Comparison of ENCODE assay signal across 9 cellular contexts in genomic region chr5:56908942-56909293, GRCh38. TPM values are rescaled to one million over a fixed set of nuclear protein-coding genes. Genes with fewer than 3 reads are reported as not detected.
DNase-seq lines count a peak whose midpoint lies in the region; ATAC-seq, FAIRE-seq and TF ChIP-seq lines count a peak whose summit lies in the region.
"Had no signal": no experiment of that assay in that cellular context is flagged by ENCODE, and none has a peak within 500 bp of the region (broad histone marks: within the 10 kb centered on the region; RNA-seq: fewer than 3 reads in every experiment).

No MANE protein-coding gene starts in this region.

- H3K9me3 ChIP-seq in OCI-LY1 (ENCODE audit: low read length) (peaks cover 3% of the 10 kb centered on the region; the same call in 1 of the 2 replicates), H1 (ENCODE audit: insufficient read depth in 2 of 2, low read depth in 1 of 2, low read length in 1 of 2) (peaks cover 0 to 3% of the 10 kb centered on the region in 2 experiments; a peak in 1 of 4 replicates)

- H3K27me3 ChIP-seq in OCI-LY1 (ENCODE audit: insufficient read depth, low read length) (no peaks in the 10 kb centered on the region; the same call in 1 of the 2 replicates), H1 (replicated peaks in 1 of 4; ENCODE audit: control insufficient read depth in 3 of 4, extremely low read depth in 1 of 4, insufficient read depth in 3 of 4, low read length in 3 of 4) (no peaks in the 10 kb centered on the region)

- H3K4me3 ChIP-seq in OCI-LY1 (ENCODE audit: low read depth, low read length, poor library complexity, severe bottlenecking) (peak overlapping the region; percentile 74), H1 (ENCODE audit: extremely low read depth in 1 of 4, insufficient read depth in 2 of 4, low read depth in 3 of 4, low read length in 4 of 4) (peak overlapping the region; percentile 63 to 83 (median 64))

- H3K27ac ChIP-seq in OCI-LY1 (ENCODE audit: low read depth, low read length, poor library complexity, severe bottlenecking): peak overlapping the region; percentile 59
- H3K27ac ChIP-seq in H1 (ENCODE audit: low read depth, low read length): peak overlapping the region; percentile 90

- peak overlapping the region; percentile 79 for H3K18ac ChIP-seq in H1 (ENCODE audit: extremely low read depth, low read length)

- peaks cover 5% of the 10 kb centered on the region for H3K27me3 Mint-ChIP-seq in HFFc6 (ENCODE audit: insufficient read depth)
- no peaks in the 10 kb centered on the region for H3K27me3 Mint-ChIP-seq in naive thymus-derived CD8-positive, alpha-beta T cell

- H4K5ac ChIP-seq in H1 (ENCODE audit: insufficient read length, low read depth, low read length): peak overlapping the region; percentile 88

- H2BK12ac ChIP-seq in H1 (ENCODE audit: low read depth, low read length): no peak overlapping the region; the same call in 1 of the 2 replicates

- no peak overlapping the region for H2BK20ac ChIP-seq in H1 (ENCODE audit: low read length)

- H3K79me2 ChIP-seq in OCI-LY1 (ENCODE audit: insufficient read depth, low read length): no peaks in the 10 kb centered on the region
- H3K79me2 ChIP-seq in H1 (ENCODE audit: control insufficient read depth in 1 of 2, insufficient read depth in 2 of 2, low read length in 2 of 2): no peaks in the 10 kb centered on the region; a peak in 1 of 4 replicates

- no peak for FAIRE-seq in H1 (lab: Jason Lieb, UNC)
- FAIRE-seq: colon had no signal

- H3K36me3 ChIP-seq in OCI-LY1 (ENCODE audit: insufficient read depth, low read length): no peaks in the 10 kb centered on the region; the same call in 1 of the 2 replicates
- H3K36me3 ChIP-seq in H1 (ENCODE audit: control insufficient read depth in 2 of 4, insufficient read depth in 4 of 4, low read length in 3 of 4): no peaks in the 10 kb centered on the region

- TF ChIP-seq CTCF in HFFc6 (IDR thresholded peaks at IDR 0.05) (no peak), OCI-LY1 (IDR thresholded peaks at IDR 0.05; ENCODE audit: low read length) (no peak), H1 (IDR thresholded peaks at IDR 0.05; ENCODE audit: control extremely low read depth in 1 of 3, insufficient read depth in 1 of 3, low read depth in 1 of 3, low read length in 3 of 3) (no peak)

- no peak overlapping the region for H3K23ac ChIP-seq in H1 (ENCODE audit: insufficient read length)

- H2AK5ac ChIP-seq in H1 (ENCODE audit: low read depth, low read length): no peak overlapping the region

- peak overlapping the region; percentile 62 for H3K56ac ChIP-seq in H1 (replicated peaks; ENCODE audit: insufficient read length, low read depth, low read length)

- no peaks in the 10 kb centered on the region for H3K36me3 Mint-ChIP-seq in HFFc6 (ENCODE audit: low read depth)
- peaks cover 0 to 2% (median 0%) of the 10 kb centered on the region in 3 donors for H3K36me3 Mint-ChIP-seq in naive thymus-derived CD8-positive, alpha-beta T cell

- H3K4me2 ChIP-seq in OCI-LY1 (ENCODE audit: low read length) (peak overlapping the region; percentile 78), H1 (ENCODE audit: insufficient read depth in 1 of 2, low read depth in 2 of 2, low read length in 2 of 2) (peak overlapping the region; percentile 82 to 95)

- no peak overlapping the region for H3K14ac ChIP-seq in H1 (ENCODE audit: insufficient read length)

- WGBS in H1 (ENCODE audit: extremely low coverage in 1 of 2, insufficient coverage in 1 of 2, insufficient read length in 1 of 2, insufficient replicate concordance in 2 of 2, low coverage in 1 of 2, low lambda C conversion rate in 2 of 2, missing lambda C conversion rate in 1 of 2), 2 experiments: 2% methylated on average over 19 of the region's 19 CpGs; no CpG with 5 or more reads in 1 of the 2 experiments

- H2BK120ac ChIP-seq in H1 (replicated peaks; ENCODE audit: low read depth, low read length): no peak overlapping the region

- H3K4ac ChIP-seq in H1 (replicated peaks; ENCODE audit: insufficient read length, low read depth, low read length): no peak overlapping the region

- peaks cover 28% of the 10 kb centered on the region for H3K4me1 ChIP-seq in OCI-LY1 (ENCODE audit: insufficient read depth, low read length, severe bottlenecking)
- H3K4me1 ChIP-seq in H1 (replicated peaks in 1 of 4; ENCODE audit: control insufficient read depth in 3 of 4, insufficient read depth in 4 of 4, low read length in 3 of 4): peaks cover 0 to 11% (median 5%) of the 10 kb centered on the region in 4 experiments; a peak in 5 of 7 replicates

- DNase-seq in SIG-M5 treated with dmso at 0.1 percent for 504 hours (lab: John Stamatoyannopoulos, UW; ENCODE audit: unreplicated experiment) (peak; percentile 80), SIG-M5 (lab: John Stamatoyannopoulos, UW) (no peak), HFFc6 (peak; percentile 45), H1 (ENCODE audit: low read depth in 1 of 2, low spot score in 2 of 2) (peak in 1 of 2 experiments; percentile 7), HuH-7.5 (ENCODE audit: low spot score) (no peak), erythroblast (lab: John Stamatoyannopoulos, UW) (no peak)
- peak in 1 of 10 donors; percentile 66 for DNase-seq in naive thymus-derived CD8-positive, alpha-beta T cell

- H3K4me3 Mint-ChIP-seq in HFFc6: peak overlapping the region; percentile 95
- peak overlapping the region; percentile 87 to 100 (median 94) for H3K4me3 Mint-ChIP-seq in naive thymus-derived CD8-positive, alpha-beta T cell

- peak overlapping the region; percentile 67; the same call in 1 of the 2 replicates for H2BK15ac ChIP-seq in H1 (ENCODE audit: low read length)

- no peak for TF ChIP-seq RAD21 in H1 (IDR thresholded peaks at IDR 0.05 in 1 of 2, conservative IDR thresholded peaks at IDR 0.05 in 1 of 2; ENCODE audit: low read depth in 2 of 2, low read length in 2 of 2)

- H3K9ac ChIP-seq in OCI-LY1 (ENCODE audit: low read length) (peak overlapping the region; percentile 67), H1 (replicated peaks in 1 of 4; ENCODE audit: extremely low read depth in 1 of 4, low read depth in 3 of 4, low read length in 3 of 4) (peak overlapping the region; percentile 72 to 95 (median 90))

- H4K8ac ChIP-seq in H1 (ENCODE audit: extremely low read depth, insufficient read depth, low read length): peak overlapping the region; percentile 97; the same call in 1 of the 2 replicates

- no peaks in the 10 kb centered on the region for H3K79me1 ChIP-seq in H1 (ENCODE audit: low read depth, low read length)

- POLR2A ChIA-PET in H1 (lab: Charles Lee; ENCODE audit: partially characterized antibody): interaction anchor here (0.8 to 3.1 kb wide), 14 partner anchors 9 to 267 kb away, joined by 3 to 30 read pairs (median 6); partner anchors contain the start of gene GPBP1
- POLR2A ChIA-PET in naive thymus-derived CD8-positive, alpha-beta T cell (lab: Charles Lee): interaction anchor here (0.6 to 2.9 kb wide), 3 partner anchors 42 to 265 kb away, joined by 3 to 15 read pairs (median 4); partner anchors contain the start of gene GPBP1

- H3K23me2 ChIP-seq in H1 (ENCODE audit: low read depth, low read length): peaks cover 12% of the 10 kb centered on the region

- CTCF ChIA-PET in H1 (lab: Charles Lee; ENCODE audit: partially characterized antibody): interaction anchor here (0.7 to 3.2 kb wide), 5 partner anchors 7 to 323 kb away, joined by 3 to 14 read pairs (median 4); no protein-coding TSS in a partner anchor

- H2BK5ac ChIP-seq in H1 (ENCODE audit: low read depth, low read length): peak overlapping the region; percentile 96

- peak overlapping the region; percentile 96 for H3K27ac Mint-ChIP-seq in HFFc6
- H3K27ac Mint-ChIP-seq in naive thymus-derived CD8-positive, alpha-beta T cell: peak overlapping the region; percentile 75 to 96 (median 91)

- peaks cover 25% of the 10 kb centered on the region for H3K4me1 Mint-ChIP-seq in HFFc6 (ENCODE audit: low read depth)
- peaks cover 11 to 22% (median 20%) of the 10 kb centered on the region in 4 donors for H3K4me1 Mint-ChIP-seq in naive thymus-derived CD8-positive, alpha-beta T cell

- TF ChIP-seq POLR2A in H1 (IDR thresholded peaks at IDR 0.05; ENCODE audit: control extremely low read depth in 1 of 2, low read depth in 2 of 2, low read length in 2 of 2) (no peak), erythroblast (IDR thresholded peaks at IDR 0.05; ENCODE audit: low read length) (no peak)

- H3K9me3 Mint-ChIP-seq in HFFc6: peaks cover 3% of the 10 kb centered on the region; the same call in 1 of the 2 replicates
- H3K9me3 Mint-ChIP-seq in naive thymus-derived CD8-positive, alpha-beta T cell: peaks cover 0 to 5% (median 0%) of the 10 kb centered on the region in 9 donors

- H4K20me1 ChIP-seq in OCI-LY1 (ENCODE audit: insufficient read depth, low read length): no peaks in the 10 kb centered on the region
- no peaks in the 10 kb centered on the region for H4K20me1 ChIP-seq in H1 (replicated peaks in 1 of 2; ENCODE audit: control insufficient read depth in 1 of 2, insufficient read depth in 2 of 2, low read length in 2 of 2)

- H3F3A ChIP-seq in OCI-LY1 (ENCODE audit: insufficient read depth, low read length): no peaks in the 10 kb centered on the region

- H2AFZ ChIP-seq in OCI-LY1 (ENCODE audit: low read length) (peak overlapping the region; percentile 25), H1 (ENCODE audit: low read length) (peak overlapping the region; percentile 93)

- ATAC-seq in naive thymus-derived CD8-positive, alpha-beta T cell: peak in 1 of 2 donors; percentile 24

- no peak for TF ChIP-seq EP300 in H1 (IDR thresholded peaks at IDR 0.05; ENCODE audit: borderline replicate concordance in 1 of 2, low read depth in 2 of 2, low read length in 2 of 2)

- no peak overlapping the region for H4K91ac ChIP-seq in H1 (replicated peaks; ENCODE audit: insufficient read length, low read length)

- no peaks in the 10 kb centered on the region for H3K9me2 ChIP-seq in OCI-LY1 (ENCODE audit: low read depth, low read length)

RNA-seq across cellular contexts. Expression of gene SETD9, which starts 0.5 kb away (rescaled TPM):
- total RNA-seq in HFFc6 (2021; fragmentation: NEBNext Ultra II Directional; extraction: Animal tissue kit (Norgen Biotek cat#: 25700)): 10 to 100 TPM in 1 of 6 experiments, 1 to 10 TPM in 5; 7.4 to 10.3 (median 9.1) TPM
- 11.9 and 13.3 TPM in 2 replicates for total RNA-seq in H1 (2021; fragmentation: NEBNext Ultra II Directional; extraction: Animal tissue kit (Norgen Biotek cat#: 25700))
- 3.3 and 4.5 TPM in 2 replicates for polyA plus RNA-seq in H1 (2011; rRNA removed)
- 7.2 TPM for polyA plus RNA-seq in H1 (2011; cell fraction: cytosol; rRNA removed)
- 1.7 TPM for polyA plus RNA-seq in H1 (2011; cell fraction: nucleus; rRNA removed)
- polyA plus RNA-seq in H1 (2012, experiment 1 of 2): 7.4 to 9.8 TPM (median 8.3 TPM) in 4 replicates
- 4.6 TPM for polyA plus RNA-seq in H1 (2012, experiment 2 of 2)
- polyA plus RNA-seq in H1 (2013, experiment 1 of 2): 7.6 TPM
- polyA plus RNA-seq in H1 (2013, experiment 2 of 2): 6.5 TPM
- polyA minus RNA-seq in H1 (2011; rRNA and poly(A)+ RNA removed): 5.8 and 7.9 TPM in 2 replicates
- polyA minus RNA-seq in H1 (2011; cell fraction: cytosol; rRNA and poly(A)+ RNA removed): 6.9 TPM
- polyA minus RNA-seq in H1 (2011; cell fraction: nucleus; rRNA and poly(A)+ RNA removed): 14.5 TPM
- 10 to 100 TPM; 11.0 to 11.7 TPM for total RNA-seq in naive thymus-derived CD8-positive, alpha-beta T cell
- polyA plus RNA-seq in naive thymus-derived CD8-positive, alpha-beta T cell: 10 to 100 TPM in 1 of 3 donors, 1 to 10 TPM in 2; 9.4 to 12.8 (median 9.8) TPM

RNA-seq across cellular contexts. Expression of gene MIER3, which starts 43.0 kb away (rescaled TPM):
- total RNA-seq in HFFc6 (2021; fragmentation: NEBNext Ultra II Directional; extraction: Animal tissue kit (Norgen Biotek cat#: 25700)): 10 to 100 TPM; 12.5 to 15.2 (median 14.5) TPM
- total RNA-seq in H1 (2021; fragmentation: NEBNext Ultra II Directional; extraction: Animal tissue kit (Norgen Biotek cat#: 25700)): 32.9 and 33.3 TPM in 2 replicates
- polyA plus RNA-seq in H1 (2011; rRNA removed): 7.7 and 9.6 TPM in 2 replicates
- polyA plus RNA-seq in H1 (2011; cell fraction: cytosol; rRNA removed): 9.2 TPM
- 12.7 TPM for polyA plus RNA-seq in H1 (2011; cell fraction: nucleus; rRNA removed)
- polyA plus RNA-seq in H1 (2012, experiment 1 of 2): 14.4 to 27.8 TPM (median 17.6 TPM) in 4 replicates
- 0.70 TPM for polyA plus RNA-seq in H1 (2012, experiment 2 of 2)
- 13.0 TPM for polyA plus RNA-seq in H1 (2013, experiment 1 of 2)
- polyA plus RNA-seq in H1 (2013, experiment 2 of 2): 12.4 TPM
- 37.5 and 52.8 TPM in 2 replicates for polyA minus RNA-seq in H1 (2011; rRNA and poly(A)+ RNA removed)
- 16.1 TPM for polyA minus RNA-seq in H1 (2011; cell fraction: cytosol; rRNA and poly(A)+ RNA removed)
- 28.2 TPM for polyA minus RNA-seq in H1 (2011; cell fraction: nucleus; rRNA and poly(A)+ RNA removed)
- 10 to 100 TPM; 34.3 to 37.1 TPM for total RNA-seq in naive thymus-derived CD8-positive, alpha-beta T cell
- polyA plus RNA-seq in naive thymus-derived CD8-positive, alpha-beta T cell: 10 to 100 TPM in 1 of 3 donors, 1 to 10 TPM in 2; 3.8 to 10.3 (median 6.1) TPM

Comparison
In these comparisons a context has a peak if more than half of its experiments do, and no peak if none do; other contexts are left out.
1. DNase-seq: peak in SIG-M5 treated with dmso at 0.1 percent for 504 hours (single experiment) and HFFc6 (single experiment); none in SIG-M5 (single experiment), HuH-7.5 (single experiment) and erythroblast (0 of 2).